ENCODE assay signal across 8 cellular contexts in genomic region chr1:53182111-53182593, GRCh38. TPM values are rescaled to one million over a fixed set of nuclear protein-coding genes. Genes with fewer than 3 reads are reported as not detected.
A peak's percentile ranks its signal among the peaks of the same experiment; 100 is the strongest.
DNase-seq lines count a peak whose midpoint lies in the region; ATAC-seq, FAIRE-seq and TF ChIP-seq lines count a peak whose summit lies in the region.

No MANE protein-coding gene starts in this region.

- no peaks in the 10 kb centered on the region for H4K20me1 ChIP-seq in KMS-11 (ENCODE audit: insufficient read depth)

- H2AFZ ChIP-seq in KMS-11 (ENCODE audit: low read depth) = peak overlapping the region; percentile 19; the same call in 1 of the 2 replicates

- H3K9me3 ChIP-seq in RWPE2 (ENCODE audit: severe bottlenecking) (no peaks in the 10 kb centered on the region), thoracic aorta (no peaks in the 10 kb centered on the region)

- H3K4me1 ChIP-seq in KMS-11 (ENCODE audit: low read depth, poor library complexity, severe bottlenecking) = no peaks in the 10 kb centered on the region
- H3K4me1 ChIP-seq in RWPE2 (ENCODE audit: insufficient read depth, poor library complexity, severe bottlenecking) = no peaks in the 10 kb centered on the region
- peaks cover under 1 to 4% of the 10 kb centered on the region in 2 donors for H3K4me1 ChIP-seq in thoracic aorta (ENCODE audit: control insufficient read depth in 1 of 2, low read depth in 2 of 2)

- DNase-seq in DMS79 (lab: John Stamatoyannopoulos, UW) = peak; percentile 16
- no peak for DNase-seq in RWPE2 (ENCODE audit: low spot score)
- DNase-seq in activated T-helper 9 cell treated with anti-CD3 and anti-CD28 coated beads, Interleukin-2, amount 50 U/mL, for 16 hours (ENCODE audit: low read depth) = peak; percentile 60
- DNase-seq in frontal cortex (ENCODE audit: low spot score in 2 of 2) = peak; percentile 50 to 69
- DNase-seq in omental fat pad (ENCODE audit: low spot score) = peak; percentile 97
- DNase-seq in thoracic aorta (ENCODE audit: low spot score) = peak; percentile 51

- H3K27ac ChIP-seq in KMS-11 (no peak overlapping the region), RWPE2 (ENCODE audit: poor library complexity, severe bottlenecking) (no peak overlapping the region), thoracic aorta (no peak overlapping the region)

- H3K27me3 ChIP-seq in KMS-11 (ENCODE audit: insufficient read depth, low read depth) (no peaks in the 10 kb centered on the region), RWPE2 (ENCODE audit: insufficient read depth, poor library complexity, severe bottlenecking) (no peaks in the 10 kb centered on the region), thoracic aorta (replicated peaks; ENCODE audit: insufficient read depth) (no peaks in the 10 kb centered on the region)

- TF ChIP-seq CTCF in KMS-11 (conservative IDR thresholded peaks at IDR 0.05; ENCODE audit: low read depth, low read length) = peak; percentile 99
- TF ChIP-seq CTCF in RWPE2 (IDR thresholded peaks at IDR 0.05; ENCODE audit: poor library complexity, severe bottlenecking) = peak; percentile 91
- TF ChIP-seq CTCF in omental fat pad (IDR thresholded peaks at IDR 0.05) = peak in 2 of 3 donors; percentile 68 to 91
- peak; percentile 84 for TF ChIP-seq CTCF in thoracic aorta (IDR thresholded peaks at IDR 0.05)

- FAIRE-seq in frontal cortex (lab: Jason Lieb, UNC) = no peak

- no peak overlapping the region for H3K4me2 ChIP-seq in KMS-11

- H3K9ac ChIP-seq in KMS-11 = no peak overlapping the region

- no peaks in the 10 kb centered on the region for H3K36me3 ChIP-seq in KMS-11 (ENCODE audit: insufficient read depth)
- no peaks in the 10 kb centered on the region for H3K36me3 ChIP-seq in RWPE2 (ENCODE audit: low read depth)
- no peaks in the 10 kb centered on the region for H3K36me3 ChIP-seq in thoracic aorta

- ATAC-seq in RWPE2 (ENCODE audit: low read depth) = peak; percentile 64; the same call in 2 of the 3 replicates
- ATAC-seq in omental fat pad (ENCODE audit: low FRiP score) = peak; percentile 53
- no peak for ATAC-seq in thoracic aorta (ENCODE audit: insufficient number of reproducible peaks, low FRiP score, low read depth)
- ATAC-seq in HG03342 (IDR thresholded peaks at IDR 0.05; ENCODE audit: unreplicated experiment) = no peak

- H3K4me3 ChIP-seq in KMS-11 (IDR thresholded peaks at IDR 0.05; ENCODE audit: insufficient read depth, low read depth, low read length) (no peak overlapping the region), RWPE2 (ENCODE audit: severe bottlenecking) (no peak overlapping the region), thoracic aorta (peak overlapping the region; percentile 2)

- H3K79me2 ChIP-seq in KMS-11 (ENCODE audit: insufficient read depth, low read depth) = no peaks in the 10 kb centered on the region

RNA-seq across cellular contexts. Expression of gene CPT2, which starts 14.5 kb away (rescaled TPM):
- total RNA-seq in frontal cortex (3.3 TPM), omental fat pad (10 to 100 TPM; 11.4 to 30.4 (median 17.6) TPM), thoracic aorta (10 to 100 TPM in 1 of 2 donors, 1 to 10 TPM in 1; 6.6 to 20.4 TPM)

RNA-seq across cellular contexts. Expression of gene CZIB, which starts 38.3 kb away (rescaled TPM):
- total RNA-seq in frontal cortex (42.4 TPM), omental fat pad (10 to 100 TPM; 43.1 to 74.4 (median 62.3) TPM), thoracic aorta (10 to 100 TPM; 46.4 to 49.6 TPM)

RNA-seq across cellular contexts. Expression of gene SLC1A7, which starts 39.7 kb away (rescaled TPM):
- not detected for total RNA-seq in frontal cortex
- total RNA-seq in omental fat pad = under 1 TPM in 3 of 4 donors, not detected in 1; 0.19 to 0.63 (median 0.48) TPM
- 1 to 10 TPM in 1 of 2 donors, under 1 TPM in 1; 0.42 to 3.0 TPM for total RNA-seq in thoracic aorta

RNA-seq across cellular contexts. Expression of gene MAGOH, which starts 56.2 kb away (rescaled TPM):
- total RNA-seq in frontal cortex (15.9 TPM), omental fat pad (10 to 100 TPM; 20.3 to 46.7 (median 26.8) TPM), thoracic aorta (10 to 100 TPM in 1 of 2 donors, 1 to 10 TPM in 1; 9.5 to 21.8 TPM)

Comparison
In these comparisons a context has a peak if more than half of its experiments do, and no peak if none do; other contexts are left out.
1. ATAC-seq: peak in RWPE2 (single experiment) and omental fat pad (single experiment); none in thoracic aorta (single experiment) and HG03342 (single experiment).
2. Peak in every context shown above with its lines, with median percentiles within 50 percentile points of each other: CTCF ChIP-seq.